Comparison of ENCODE assay signal across 21 cellular contexts in the genomic region with DNA sequence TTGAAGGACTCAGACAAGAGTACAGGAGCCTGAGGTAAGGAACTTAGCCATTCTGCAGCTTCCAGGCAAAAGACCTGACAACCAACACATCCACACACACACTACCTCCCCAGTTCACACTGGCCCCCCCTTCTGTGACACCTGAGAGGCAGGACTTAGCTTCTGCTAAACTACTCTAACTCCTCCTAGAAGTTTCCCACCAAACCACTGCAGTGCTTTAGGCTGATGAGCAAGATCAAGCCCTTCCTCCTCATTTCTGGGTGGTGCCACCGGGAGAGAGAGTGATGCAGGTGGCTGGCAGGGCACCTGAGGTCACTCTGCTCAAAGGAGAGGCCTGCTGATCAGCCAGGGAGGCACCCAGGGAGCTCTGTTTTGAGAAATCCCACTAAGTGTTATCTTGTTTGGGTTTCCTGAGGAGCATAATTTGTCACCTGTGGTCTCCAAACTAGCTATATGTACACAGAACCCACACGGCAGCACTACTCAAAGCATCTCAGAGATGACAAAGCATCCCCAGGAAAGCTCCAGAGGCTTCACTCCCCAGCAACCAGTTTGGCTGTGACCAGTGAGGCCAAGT.
DNase-seq lines count a peak whose midpoint lies in the region; ATAC-seq, FAIRE-seq and TF ChIP-seq lines count a peak whose summit lies in the region.
"Had no signal": no experiment of that assay in that cellular context is flagged by ENCODE, and none has a peak within 500 bp of the region (broad histone marks: within the 10 kb centered on the region; RNA-seq: fewer than 3 reads in every experiment).

No MANE protein-coding gene starts in this region.

- no peaks in the 10 kb centered on the region for H3K9me2 ChIP-seq in MM.1S (replicated peaks; ENCODE audit: insufficient read depth, low read length)

- no peak overlapping the region for H3K4me3 Mint-ChIP-seq in progenitor cell of endocrine pancreas (ENCODE audit: low read depth)
- H3K4me3 Mint-ChIP-seq: CD8-positive, alpha-beta T cell had no signal

- H3K9me3 Mint-ChIP-seq in progenitor cell of endocrine pancreas (ENCODE audit: low read depth) = no peaks in the 10 kb centered on the region
- H3K9me3 Mint-ChIP-seq: CD8-positive, alpha-beta T cell had no signal

- 0 out of 2 replicates have a peak, but pooled peaks cover 2% of the 10 kb centered on the region for H3K79me2 ChIP-seq in MM.1S (ENCODE audit: low read length)

- H3F3A ChIP-seq in MM.1S (ENCODE audit: insufficient read depth, low read length) = no peaks in the 10 kb centered on the region

- peaks cover 29% of the 10 kb centered on the region for H3K4me1 ChIP-seq in MM.1S (ENCODE audit: low read length)
- H3K4me1 ChIP-seq: SJCRH30 had no signal

- H3K4me1 Mint-ChIP-seq in progenitor cell of endocrine pancreas (ENCODE audit: low read depth) = peaks cover 2% of the 10 kb centered on the region

- in situ Hi-C loops in GM13977 (cut with MboI; ENCODE audit: low pct_unique_long_range_greater_than_20kb, low sequenced_read_pairs, unreplicated experiment) = no loop called here

- H2AFZ ChIP-seq in MM.1S (ENCODE audit: low read length) = no peak overlapping the region

- no peak for ATAC-seq in HG02970 (IDR thresholded peaks at IDR 0.05; ENCODE audit: low FRiP score, unreplicated experiment)
- ATAC-seq: CD8-positive, alpha-beta T cell; GM12878; PC-3 had no signal

- H3K27me3 Mint-ChIP-seq in progenitor cell of endocrine pancreas = no peaks in the 10 kb centered on the region

- H3K9me3 ChIP-seq in MM.1S (replicated peaks; ENCODE audit: insufficient read depth, low read length) = no peaks in the 10 kb centered on the region
- H3K9me3 ChIP-seq: BLaER1, SJCRH30 had no signal

- FAIRE-seq in bronchial epithelial cell (lab: Jason Lieb, UNC) (peak; percentile 58), urothelium cell line (lab: Jason Lieb, UNC) (no peak)
- FAIRE-seq: A204.1, GM12878, GM18507, H54 had no signal

- H3K4me3 ChIP-seq in MM.1S (ENCODE audit: low read length) (no peak overlapping the region), bronchial epithelial cell (ENCODE audit: low read depth, low read length) (no peak overlapping the region)
- H3K4me3 ChIP-seq: BLaER1, GM12878, SJCRH30 had no signal

- no peak overlapping the region for H3K27ac ChIP-seq in MM.1S (ENCODE audit: low read length)
- H3K27ac ChIP-seq: BLaER1, SJCRH30 had no signal

- peak overlapping the region; percentile 34 for H3K27ac Mint-ChIP-seq in progenitor cell of endocrine pancreas
- H3K27ac Mint-ChIP-seq: CD8-positive, alpha-beta T cell had no signal

- 0 out of 2 replicates have a peak, but pooled peaks have one; percentile 9 for TF ChIP-seq CTCF in MM.1S (IDR thresholded peaks at IDR 0.05; ENCODE audit: low read length)
- TF ChIP-seq CTCF in bronchial epithelial cell (IDR thresholded peaks at IDR 0.05; ENCODE audit: insufficient read depth, low read length, severe bottlenecking) = no peak
- no peak for TF ChIP-seq CTCF in progenitor cell of endocrine pancreas (IDR thresholded peaks at IDR 0.05; ENCODE audit: unreplicated experiment)
- TF ChIP-seq CTCF in GM13977 (IDR thresholded peaks at IDR 0.05; ENCODE audit: extremely low read depth, insufficient read depth, missing control alignments) = no peak

- peak; percentile 3 for DNase-seq in NCI-H82 (lab: John Stamatoyannopoulos, UW)
- no peak for DNase-seq in NCI-H82 treated with DMSO at 0.1 percent for 48 hours (lab: John Stamatoyannopoulos, UW; ENCODE audit: unreplicated experiment)
- peak; percentile 27 for DNase-seq in MM.1S
- no peak for DNase-seq in bronchial epithelial cell (ENCODE audit: low read depth)
- no peak for DNase-seq in progenitor cell of endocrine pancreas (ENCODE audit: low spot score, unreplicated experiment)
- no peak for DNase-seq in urothelium cell line (ENCODE audit: low spot score)
- DNase-seq in GM13977 (ENCODE audit: low spot score) = no peak
- DNase-seq: CD8-positive, alpha-beta T cell; GDM1; IMR-90; Kasumi-1; NCI-H1105; NCI-H1930; PC-3; SJCRH30 had no signal

- no peak overlapping the region for H3K4me2 ChIP-seq in MM.1S (ENCODE audit: low read depth, low read length)
- H3K4me2 ChIP-seq: BLaER1 had no signal

- no peak overlapping the region for H3K9ac ChIP-seq in MM.1S (ENCODE audit: low read length)
- H3K9ac ChIP-seq: BLaER1 had no signal

- H4K20me1 ChIP-seq in MM.1S (ENCODE audit: insufficient read depth, low read length) = no peaks in the 10 kb centered on the region
- H4K20me1 ChIP-seq: BLaER1 had no signal

- H3K36me3 ChIP-seq in MM.1S (replicated peaks; ENCODE audit: insufficient read depth, low read length) = no peaks in the 10 kb centered on the region
- H3K36me3 ChIP-seq in bronchial epithelial cell (ENCODE audit: control insufficient read depth, insufficient read depth, low read length) = no peaks in the 10 kb centered on the region
- H3K36me3 ChIP-seq: BLaER1, SJCRH30 had no signal

- H3K27me3 ChIP-seq in MM.1S (replicated peaks; ENCODE audit: insufficient read depth, low read length) (no peaks in the 10 kb centered on the region), bronchial epithelial cell (ENCODE audit: control insufficient read depth, insufficient read depth, low read length) (no peaks in the 10 kb centered on the region)
- H3K27me3 ChIP-seq: BLaER1, SJCRH30 had no signal

- H3K36me3 Mint-ChIP-seq in progenitor cell of endocrine pancreas (ENCODE audit: insufficient read depth) = peaks cover 1% of the 10 kb centered on the region
- H3K36me3 Mint-ChIP-seq: CD8-positive, alpha-beta T cell had no signal

Comparison
In these comparisons a context has a peak if more than half of its experiments do, and no peak if none do; other contexts are left out.
1. DNase-seq: peak in NCI-H82 (single experiment) and MM.1S (single experiment); none in NCI-H82 treated with DMSO at 0.1 percent for 48 hours (single experiment), bronchial epithelial cell (single experiment), progenitor cell of endocrine pancreas (single experiment), urothelium cell line (single experiment) and GM13977 (single experiment).